1 cellular context compared by ENCODE assay signal in genomic region chr1:202857136-202857610, GRCh38.
A peak's percentile ranks its signal among the peaks of the same experiment; 100 is the strongest.
TF ChIP-seq lines count a peak whose summit lies in the region.

No MANE protein-coding gene starts in this region.

TF ChIP-seq in HepG2, 621 proteins besides CTCF, POLR2A, EP300 and RAD21 (continued from another document and continues in another):
- no peak for TF ChIP-seq ZNF646 (CRISPR knock-in tag; IDR thresholded peaks at IDR 0.05)
- TF ChIP-seq ZNF674 (CRISPR knock-in tag; IDR thresholded peaks at IDR 0.05; ENCODE audit: low read depth) = no peak
- no peak for TF ChIP-seq ZNF766 (CRISPR knock-in tag; IDR thresholded peaks at IDR 0.05; ENCODE audit: borderline replicate concordance)
- peak; percentile 31; the same call in 1 of the 2 replicates for TF ChIP-seq YEATS4 (CRISPR knock-in tag; IDR thresholded peaks at IDR 0.05; ENCODE audit: borderline replicate concordance)
- TF ChIP-seq ATF4 (CRISPR knock-in tag; IDR thresholded peaks at IDR 0.05) = no peak
- TF ChIP-seq ZNF569 (CRISPR knock-in tag; IDR thresholded peaks at IDR 0.05; ENCODE audit: borderline replicate concordance) = no peak
- no peak for TF ChIP-seq ZBTB46 (CRISPR knock-in tag; IDR thresholded peaks at IDR 0.05; ENCODE audit: borderline replicate concordance)
- TF ChIP-seq HOXA9 (CRISPR knock-in tag; IDR thresholded peaks at IDR 0.05; ENCODE audit: borderline replicate concordance) = no peak
- no peak for TF ChIP-seq SNAI1 (CRISPR knock-in tag; IDR thresholded peaks at IDR 0.05; ENCODE audit: borderline replicate concordance)
- TF ChIP-seq NFE2L2 (IDR thresholded peaks at IDR 0.05; ENCODE audit: low read length) = no peak
- TF ChIP-seq SALL1 (CRISPR knock-in tag; IDR thresholded peaks at IDR 0.05) = peak; percentile 40; the same call in 1 of the 2 replicates
- 0 out of 2 replicates have a peak, but pooled peaks have one; percentile 16 for TF ChIP-seq ZNF503 (CRISPR knock-in tag; IDR thresholded peaks at IDR 0.05)
- TF ChIP-seq ZNF260 (CRISPR knock-in tag; IDR thresholded peaks at IDR 0.05; ENCODE audit: borderline replicate concordance, low read depth) = no peak
- TF ChIP-seq, protein P1, sequence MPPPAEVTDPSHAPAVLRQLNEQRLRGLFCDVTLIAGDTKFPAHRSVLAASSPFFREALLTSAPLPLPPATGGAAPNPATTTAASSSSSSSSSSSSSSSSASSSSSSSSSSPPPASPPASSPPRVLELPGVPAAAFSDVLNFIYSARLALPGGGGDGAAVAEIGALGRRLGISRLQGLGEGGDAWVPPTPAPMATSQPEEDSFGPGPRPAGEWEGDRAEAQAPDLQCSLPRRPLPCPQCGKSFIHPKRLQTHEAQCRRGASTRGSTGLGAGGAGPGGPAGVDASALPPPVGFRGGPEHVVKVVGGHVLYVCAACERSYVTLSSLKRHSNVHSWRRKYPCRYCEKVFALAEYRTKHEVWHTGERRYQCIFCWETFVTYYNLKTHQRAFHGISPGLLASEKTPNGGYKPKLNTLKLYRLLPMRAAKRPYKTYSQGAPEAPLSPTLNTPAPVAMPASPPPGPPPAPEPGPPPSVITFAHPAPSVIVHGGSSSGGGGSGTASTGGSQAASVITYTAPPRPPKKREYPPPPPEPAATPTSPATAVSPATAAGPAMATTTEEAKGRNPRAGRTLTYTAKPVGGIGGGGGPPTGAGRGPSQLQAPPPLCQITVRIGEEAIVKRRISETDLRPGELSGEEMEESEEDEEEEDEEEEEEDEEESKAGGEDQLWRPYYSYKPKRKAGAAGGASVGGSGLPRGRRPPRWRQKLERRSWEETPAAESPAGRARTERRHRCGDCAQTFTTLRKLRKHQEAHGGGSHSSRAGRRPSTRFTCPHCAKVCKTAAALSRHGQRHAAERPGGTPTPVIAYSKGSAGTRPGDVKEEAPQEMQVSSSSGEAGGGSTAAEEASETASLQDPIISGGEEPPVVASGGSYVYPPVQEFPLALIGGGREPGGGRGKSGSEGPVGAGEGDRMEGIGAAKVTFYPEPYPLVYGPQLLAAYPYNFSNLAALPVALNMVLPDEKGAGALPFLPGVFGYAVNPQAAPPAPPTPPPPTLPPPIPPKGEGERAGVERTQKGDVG (CRISPR knock-in tag; IDR thresholded peaks at IDR 0.05; ENCODE audit: borderline replicate concordance) = no peak
- TF ChIP-seq SATB2 (CRISPR knock-in tag; IDR thresholded peaks at IDR 0.05) = no peak
- TF ChIP-seq AGO1 (IDR thresholded peaks at IDR 0.05; ENCODE audit: low read depth, low read length, poor library complexity, severe bottlenecking) = no peak
- no peak for TF ChIP-seq MLLT10 (CRISPR knock-in tag; IDR thresholded peaks at IDR 0.05)
- no peak for TF ChIP-seq ZNF567 (CRISPR knock-in tag; IDR thresholded peaks at IDR 0.05; ENCODE audit: borderline replicate concordance)
- TF ChIP-seq THYN1 (CRISPR knock-in tag; IDR thresholded peaks at IDR 0.05; ENCODE audit: borderline replicate concordance, low read depth) = no peak
- TF ChIP-seq ZNF556 (CRISPR knock-in tag; IDR thresholded peaks at IDR 0.05; ENCODE audit: borderline replicate concordance) = no peak
- TF ChIP-seq CC2D1A (CRISPR knock-in tag; IDR thresholded peaks at IDR 0.05) = no peak
- no peak for TF ChIP-seq PCBP1 (IDR thresholded peaks at IDR 0.05; ENCODE audit: borderline replicate concordance, low read depth, low read length)
- TF ChIP-seq, protein P2, sequence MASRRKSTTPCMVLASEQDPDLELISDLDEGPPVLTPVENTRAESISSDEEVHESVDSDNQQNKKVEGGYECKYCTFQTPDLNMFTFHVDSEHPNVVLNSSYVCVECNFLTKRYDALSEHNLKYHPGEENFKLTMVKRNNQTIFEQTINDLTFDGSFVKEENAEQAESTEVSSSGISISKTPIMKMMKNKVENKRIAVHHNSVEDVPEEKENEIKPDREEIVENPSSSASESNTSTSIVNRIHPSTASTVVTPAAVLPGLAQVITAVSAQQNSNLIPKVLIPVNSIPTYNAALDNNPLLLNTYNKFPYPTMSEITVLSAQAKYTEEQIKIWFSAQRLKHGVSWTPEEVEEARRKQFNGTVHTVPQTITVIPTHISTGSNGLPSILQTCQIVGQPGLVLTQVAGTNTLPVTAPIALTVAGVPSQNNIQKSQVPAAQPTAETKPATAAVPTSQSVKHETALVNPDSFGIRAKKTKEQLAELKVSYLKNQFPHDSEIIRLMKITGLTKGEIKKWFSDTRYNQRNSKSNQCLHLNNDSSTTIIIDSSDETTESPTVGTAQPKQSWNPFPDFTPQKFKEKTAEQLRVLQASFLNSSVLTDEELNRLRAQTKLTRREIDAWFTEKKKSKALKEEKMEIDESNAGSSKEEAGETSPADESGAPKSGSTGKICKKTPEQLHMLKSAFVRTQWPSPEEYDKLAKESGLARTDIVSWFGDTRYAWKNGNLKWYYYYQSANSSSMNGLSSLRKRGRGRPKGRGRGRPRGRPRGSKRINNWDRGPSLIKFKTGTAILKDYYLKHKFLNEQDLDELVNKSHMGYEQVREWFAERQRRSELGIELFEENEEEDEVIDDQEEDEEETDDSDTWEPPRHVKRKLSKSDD (CRISPR knock-in tag; IDR thresholded peaks at IDR 0.05; ENCODE audit: low read depth) = no peak
- no peak for TF ChIP-seq NFRKB (IDR thresholded peaks at IDR 0.05)
- TF ChIP-seq ZNF720 (CRISPR knock-in tag; IDR thresholded peaks at IDR 0.05) = no peak
- TF ChIP-seq FOXA3 (CRISPR knock-in tag; IDR thresholded peaks at IDR 0.05) = no peak; the same call in none of the 2 replicates
- no peak for TF ChIP-seq ZNF121 (CRISPR knock-in tag; IDR thresholded peaks at IDR 0.05)
- TF ChIP-seq ZNF891 (CRISPR knock-in tag; IDR thresholded peaks at IDR 0.05) = no peak
- no peak; the same call in 1 of the 2 replicates for TF ChIP-seq SP4 (CRISPR knock-in tag; IDR thresholded peaks at IDR 0.05)
- TF ChIP-seq ZNF232 (CRISPR knock-in tag; IDR thresholded peaks at IDR 0.05; ENCODE audit: borderline replicate concordance) = no peak
- TF ChIP-seq ZNF143 (CRISPR knock-in tag; IDR thresholded peaks at IDR 0.05) = no peak
- no peak for TF ChIP-seq ZNF547 (CRISPR knock-in tag; IDR thresholded peaks at IDR 0.05)
- TF ChIP-seq ZNF572 (CRISPR knock-in tag; IDR thresholded peaks at IDR 0.05) = no peak
- no peak for TF ChIP-seq POGZ (CRISPR knock-in tag; IDR thresholded peaks at IDR 0.05)
- TF ChIP-seq KDM5A (IDR thresholded peaks at IDR 0.05; ENCODE audit: borderline replicate concordance, low read length) = no peak
- no peak for TF ChIP-seq NFYB (CRISPR knock-in tag; IDR thresholded peaks at IDR 0.05)
- peak; percentile 77 for TF ChIP-seq FOXO1 (CRISPR knock-in tag; IDR thresholded peaks at IDR 0.05)
- no peak for TF ChIP-seq ELF3 (CRISPR knock-in tag; IDR thresholded peaks at IDR 0.05)
- TF ChIP-seq TBX3 (IDR thresholded peaks at IDR 0.05; ENCODE audit: borderline replicate concordance) = no peak
- TF ChIP-seq, protein P3, sequence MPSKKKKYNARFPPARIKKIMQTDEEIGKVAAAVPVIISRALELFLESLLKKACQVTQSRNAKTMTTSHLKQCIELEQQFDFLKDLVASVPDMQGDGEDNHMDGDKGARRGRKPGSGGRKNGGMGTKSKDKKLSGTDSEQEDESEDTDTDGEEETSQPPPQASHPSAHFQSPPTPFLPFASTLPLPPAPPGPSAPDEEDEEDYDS (CRISPR knock-in tag; IDR thresholded peaks at IDR 0.05) = peak; percentile 26; the same call in 1 of the 2 replicates
- TF ChIP-seq RFXAP (CRISPR knock-in tag; IDR thresholded peaks at IDR 0.05; ENCODE audit: borderline replicate concordance) = peak; percentile 48; the same call in 1 of the 2 replicates
- no peak for TF ChIP-seq IKZF4 (CRISPR knock-in tag; IDR thresholded peaks at IDR 0.05; ENCODE audit: borderline replicate concordance, low read depth, not compliant biosample characterization)
- no peak for TF ChIP-seq POLR2AphosphoS5 (IDR thresholded peaks at IDR 0.05; ENCODE audit: low read depth, low read length)
- TF ChIP-seq, protein P4, sequence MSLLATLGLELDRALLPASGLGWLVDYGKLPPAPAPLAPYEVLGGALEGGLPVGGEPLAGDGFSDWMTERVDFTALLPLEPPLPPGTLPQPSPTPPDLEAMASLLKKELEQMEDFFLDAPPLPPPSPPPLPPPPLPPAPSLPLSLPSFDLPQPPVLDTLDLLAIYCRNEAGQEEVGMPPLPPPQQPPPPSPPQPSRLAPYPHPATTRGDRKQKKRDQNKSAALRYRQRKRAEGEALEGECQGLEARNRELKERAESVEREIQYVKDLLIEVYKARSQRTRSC (CRISPR knock-in tag; IDR thresholded peaks at IDR 0.05; ENCODE audit: low read depth) = no peak
- TF ChIP-seq SPEN (CRISPR knock-in tag; IDR thresholded peaks at IDR 0.05; ENCODE audit: low read depth) = no peak
- TF ChIP-seq BORCS8-MEF2B (CRISPR knock-in tag; IDR thresholded peaks at IDR 0.05) = 0 out of 2 replicates have a peak, but pooled peaks have one; percentile 74
- peak; percentile 56; the same call in 1 of the 2 replicates for TF ChIP-seq NCOR1 (IDR thresholded peaks at IDR 0.05; ENCODE audit: borderline replicate concordance, low read length)
- no peak for TF ChIP-seq ZFP36 (IDR thresholded peaks at IDR 0.05; ENCODE audit: borderline replicate concordance, low read depth, low read length, partially characterized antibody)
- TF ChIP-seq RFX3 (CRISPR knock-in tag; IDR thresholded peaks at IDR 0.05) = no peak
